8 cellular contexts compared by ENCODE assay signal in the genomic region with DNA sequence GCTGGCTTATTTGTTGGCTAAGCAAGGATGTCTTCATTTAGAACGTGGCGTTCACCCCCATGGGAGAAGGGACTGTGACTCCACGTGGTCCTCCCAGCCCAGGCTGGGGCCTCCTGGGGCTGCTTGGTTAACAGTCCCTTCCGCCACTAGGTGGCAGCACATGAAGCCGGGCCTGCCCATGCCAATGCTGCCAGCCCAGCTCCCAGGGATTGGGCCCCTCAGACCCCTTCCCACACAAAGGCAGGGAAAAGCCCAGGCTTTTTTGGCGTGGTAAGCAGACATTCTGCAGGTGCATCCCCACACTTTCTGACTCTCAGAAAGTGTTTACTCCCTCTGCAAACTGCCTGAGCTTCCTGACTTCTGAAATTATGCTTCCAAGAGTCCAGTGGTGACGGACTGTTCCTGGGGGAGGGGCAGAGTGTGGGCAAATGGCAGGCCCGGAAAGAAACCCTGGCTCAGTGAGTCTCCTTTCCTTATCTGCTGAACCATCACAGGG. TPM values are rescaled to one million over a fixed set of nuclear protein-coding genes. Genes with fewer than 3 reads are reported as not detected.
A peak's percentile ranks its signal among the peaks of the same experiment; 100 is the strongest.
DNase-seq lines count a peak whose midpoint lies in the region; ATAC-seq and TF ChIP-seq lines count a peak whose summit lies in the region.

No MANE protein-coding gene starts in this region.

- no peaks in the 10 kb centered on the region for H3K36me3 ChIP-seq in endocrine pancreas (ENCODE audit: control insufficient read depth, insufficient read depth, low read length)

- TF ChIP-seq CTCF in AG04450 (IDR thresholded peaks at IDR 0.05; ENCODE audit: low read depth, low read length): peak; percentile 91
- peak; percentile 90 for TF ChIP-seq CTCF in GM13977 (IDR thresholded peaks at IDR 0.05; ENCODE audit: extremely low read depth, insufficient read depth, missing control alignments)

- H3K27me3 ChIP-seq in AG04450 (ENCODE audit: control insufficient read depth, insufficient read depth, low read length) (no peaks in the 10 kb centered on the region), endocrine pancreas (ENCODE audit: control insufficient read depth, insufficient read depth, low read length) (no peaks in the 10 kb centered on the region)

- H3K4me3 ChIP-seq in AG04450 (ENCODE audit: low read depth, low read length) (no peak overlapping the region), endocrine pancreas (ENCODE audit: control insufficient read depth, insufficient read depth, low read length) (no peak overlapping the region)

- peak overlapping the region; percentile 78 for H3K9ac ChIP-seq in endocrine pancreas (ENCODE audit: control insufficient read depth, insufficient read depth, low read length)

- H3K4me1 ChIP-seq in endocrine pancreas (ENCODE audit: control insufficient read depth, insufficient read depth, low read length): peaks cover 16% of the 10 kb centered on the region

- in situ Hi-C loops in GM13977 (cut with MboI; ENCODE audit: low pct_unique_long_range_greater_than_20kb, low sequenced_read_pairs, unreplicated experiment): no loop called here

- POLR2A ChIA-PET in AG04450 (lab: Yijun Ruan, JAX): interaction anchor here (2.4 kb wide), 1 partner anchor 450 kb away, joined by 8 read pairs; the partner anchor contains the start of gene RPL3

- CTCF ChIA-PET in AG04450 (lab: Charles Lee): interaction anchor here (0.5 to 4.6 kb wide), 22 partner anchors 11 to 267 kb away, joined by 3 to 109 read pairs (median 8); no protein-coding TSS in a partner anchor

- DNase-seq in AG04450 (ENCODE audit: low read depth, low spot score) (peak; percentile 10), GM13977 (ENCODE audit: low spot score) (peak; percentile 89), NCI-H748 treated with DMSO at 0.1 percent for 48 hours (lab: John Stamatoyannopoulos, UW) (peak; percentile 16), middle frontal gyrus (ENCODE audit: extremely low spot score, low spot score) (peak; percentile 40)
- peak; percentile 55 to 88 (median 86) for DNase-seq in activated CD8-positive, alpha-beta memory T cell treated with anti-CD3 and anti-CD28 coated beads for 48 hours (ENCODE audit: low read depth in 2 of 3, low spot score in 2 of 3)
- peak; percentile 95 for DNase-seq in stimulated activated CD8-positive, alpha-beta memory T cell treated with anti-CD3 and anti-CD28 coated beads, Interleukin-4, amount 100 ng/mL, for 48 hours

- no peak overlapping the region for H3K27ac ChIP-seq in AG04450 (ENCODE audit: low read depth, low read length)

- H3K9me3 ChIP-seq in AG04450 (ENCODE audit: control insufficient read depth, insufficient read depth, low read length) (no peaks in the 10 kb centered on the region; the same call in 1 of the 2 replicates), endocrine pancreas (ENCODE audit: control insufficient read depth, low read length) (no peaks in the 10 kb centered on the region)

- no peak for ATAC-seq in GM21367 (IDR thresholded peaks at IDR 0.05; ENCODE audit: unreplicated experiment)

RNA-seq across cellular contexts. Expression of gene CBX6, which starts 3.1 kb away (rescaled TPM):
- 14.7 and 19.8 TPM in 2 replicates for polyA plus RNA-seq in AG04450 (2011; rRNA removed)
- 57.6 and 66.9 TPM in 2 replicates for polyA minus RNA-seq in AG04450 (2011; rRNA and poly(A)+ RNA removed)

RNA-seq across cellular contexts. Expression of gene NPTXR, which starts 25.1 kb away (rescaled TPM):
- 1.7 and 2.3 TPM in 2 replicates for polyA plus RNA-seq in AG04450 (2011; rRNA removed)
- polyA minus RNA-seq in AG04450 (2011; rRNA and poly(A)+ RNA removed): 3.0 and 3.2 TPM in 2 replicates

Comparison
In these comparisons a context has a peak if more than half of its experiments do, and no peak if none do; other contexts are left out.
1. DNase-seq: peak in every context shown above with its lines; median percentile 95 in stimulated activated CD8-positive, alpha-beta memory T cell treated with anti-CD3 and anti-CD28 coated beads, Interleukin-4, amount 100 ng/mL, for 48 hours; 89 in GM13977; 86 in activated CD8-positive, alpha-beta memory T cell treated with anti-CD3 and anti-CD28 coated beads for 48 hours; 40 in middle frontal gyrus; 16 in NCI-H748 treated with DMSO at 0.1 percent for 48 hours; 10 in AG04450.